In the genomic region with DNA sequence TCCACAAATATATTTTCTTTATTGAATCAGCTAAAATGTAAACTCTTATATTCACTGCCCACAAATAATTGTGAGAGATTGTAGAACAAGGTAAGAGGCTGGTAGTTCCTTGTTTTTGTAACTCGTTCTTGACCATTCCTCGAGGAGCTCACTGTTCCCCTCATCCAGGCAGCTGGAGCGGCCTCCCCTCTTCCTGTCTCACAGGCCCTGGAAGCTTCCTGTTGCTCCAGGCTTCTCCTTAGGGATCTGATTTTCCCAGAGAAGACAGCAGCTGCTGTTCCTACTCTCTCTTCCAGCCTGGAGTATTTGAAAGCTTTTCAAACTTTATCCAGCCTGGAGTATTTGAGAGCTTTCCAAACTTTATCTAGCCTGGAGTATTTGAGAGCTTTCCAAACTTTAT, we compare ENCODE assay signal across 2 cellular contexts.
TF ChIP-seq lines count a peak whose summit lies in the region.

No MANE protein-coding gene starts in this region.

TF ChIP-seq in liver, 16 proteins besides CTCF, POLR2A, EP300 and RAD21 (continued from another document):
- TF ChIP-seq, protein P1, sequence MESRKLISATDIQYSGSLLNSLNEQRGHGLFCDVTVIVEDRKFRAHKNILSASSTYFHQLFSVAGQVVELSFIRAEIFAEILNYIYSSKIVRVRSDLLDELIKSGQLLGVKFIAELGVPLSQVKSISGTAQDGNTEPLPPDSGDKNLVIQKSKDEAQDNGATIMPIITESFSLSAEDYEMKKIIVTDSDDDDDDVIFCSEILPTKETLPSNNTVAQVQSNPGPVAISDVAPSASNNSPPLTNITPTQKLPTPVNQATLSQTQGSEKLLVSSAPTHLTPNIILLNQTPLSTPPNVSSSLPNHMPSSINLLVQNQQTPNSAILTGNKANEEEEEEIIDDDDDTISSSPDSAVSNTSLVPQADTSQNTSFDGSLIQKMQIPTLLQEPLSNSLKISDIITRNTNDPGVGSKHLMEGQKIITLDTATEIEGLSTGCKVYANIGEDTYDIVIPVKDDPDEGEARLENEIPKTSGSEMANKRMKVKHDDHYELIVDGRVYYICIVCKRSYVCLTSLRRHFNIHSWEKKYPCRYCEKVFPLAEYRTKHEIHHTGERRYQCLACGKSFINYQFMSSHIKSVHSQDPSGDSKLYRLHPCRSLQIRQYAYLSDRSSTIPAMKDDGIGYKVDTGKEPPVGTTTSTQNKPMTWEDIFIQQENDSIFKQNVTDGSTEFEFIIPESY (IDR thresholded peaks at IDR 0.05): no peak
- TF ChIP-seq, protein P2, sequence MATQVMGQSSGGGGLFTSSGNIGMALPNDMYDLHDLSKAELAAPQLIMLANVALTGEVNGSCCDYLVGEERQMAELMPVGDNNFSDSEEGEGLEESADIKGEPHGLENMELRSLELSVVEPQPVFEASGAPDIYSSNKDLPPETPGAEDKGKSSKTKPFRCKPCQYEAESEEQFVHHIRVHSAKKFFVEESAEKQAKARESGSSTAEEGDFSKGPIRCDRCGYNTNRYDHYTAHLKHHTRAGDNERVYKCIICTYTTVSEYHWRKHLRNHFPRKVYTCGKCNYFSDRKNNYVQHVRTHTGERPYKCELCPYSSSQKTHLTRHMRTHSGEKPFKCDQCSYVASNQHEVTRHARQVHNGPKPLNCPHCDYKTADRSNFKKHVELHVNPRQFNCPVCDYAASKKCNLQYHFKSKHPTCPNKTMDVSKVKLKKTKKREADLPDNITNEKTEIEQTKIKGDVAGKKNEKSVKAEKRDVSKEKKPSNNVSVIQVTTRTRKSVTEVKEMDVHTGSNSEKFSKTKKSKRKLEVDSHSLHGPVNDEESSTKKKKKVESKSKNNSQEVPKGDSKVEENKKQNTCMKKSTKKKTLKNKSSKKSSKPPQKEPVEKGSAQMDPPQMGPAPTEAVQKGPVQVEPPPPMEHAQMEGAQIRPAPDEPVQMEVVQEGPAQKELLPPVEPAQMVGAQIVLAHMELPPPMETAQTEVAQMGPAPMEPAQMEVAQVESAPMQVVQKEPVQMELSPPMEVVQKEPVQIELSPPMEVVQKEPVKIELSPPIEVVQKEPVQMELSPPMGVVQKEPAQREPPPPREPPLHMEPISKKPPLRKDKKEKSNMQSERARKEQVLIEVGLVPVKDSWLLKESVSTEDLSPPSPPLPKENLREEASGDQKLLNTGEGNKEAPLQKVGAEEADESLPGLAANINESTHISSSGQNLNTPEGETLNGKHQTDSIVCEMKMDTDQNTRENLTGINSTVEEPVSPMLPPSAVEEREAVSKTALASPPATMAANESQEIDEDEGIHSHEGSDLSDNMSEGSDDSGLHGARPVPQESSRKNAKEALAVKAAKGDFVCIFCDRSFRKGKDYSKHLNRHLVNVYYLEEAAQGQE (IDR thresholded peaks at IDR 0.05): no peak
- TF ChIP-seq, protein P3, sequence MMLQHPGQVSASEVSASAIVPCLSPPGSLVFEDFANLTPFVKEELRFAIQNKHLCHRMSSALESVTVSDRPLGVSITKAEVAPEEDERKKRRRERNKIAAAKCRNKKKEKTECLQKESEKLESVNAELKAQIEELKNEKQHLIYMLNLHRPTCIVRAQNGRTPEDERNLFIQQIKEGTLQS (IDR thresholded peaks at IDR 0.05): no peak
TF ChIP-seq in liver: peak in this region for 0.

TF ChIP-seq in HepG2, 621 proteins besides CTCF, POLR2A, EP300 and RAD21:
- TF ChIP-seq, protein P4, sequence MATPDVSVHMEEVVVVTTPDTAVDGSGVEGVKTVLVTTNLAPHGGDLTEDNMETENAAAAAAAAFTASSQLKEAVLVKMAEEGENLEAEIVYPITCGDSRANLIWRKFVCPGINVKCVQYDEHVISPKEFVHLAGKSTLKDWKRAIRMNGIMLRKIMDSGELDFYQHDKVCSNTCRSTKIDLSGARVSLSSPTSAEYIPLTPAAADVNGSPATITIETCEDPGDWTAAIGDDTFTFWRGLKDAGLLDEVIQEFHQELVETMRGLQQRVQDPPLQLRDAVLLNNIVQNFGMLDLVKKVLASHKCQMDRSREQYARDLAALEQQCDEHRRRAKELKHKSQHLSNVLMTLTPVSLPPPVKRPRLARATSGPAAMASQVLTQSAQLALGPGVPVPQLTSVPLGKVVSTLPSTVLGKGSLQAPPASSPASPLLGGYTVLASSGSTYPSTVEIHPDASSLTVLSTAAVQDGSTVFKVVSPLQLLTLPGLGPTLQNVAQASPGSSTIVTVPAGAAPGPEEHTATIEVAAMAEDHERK (CRISPR knock-in tag; IDR thresholded peaks at IDR 0.05; ENCODE audit: low read depth): no peak
- TF ChIP-seq HOXA9 (CRISPR knock-in tag; IDR thresholded peaks at IDR 0.05; ENCODE audit: borderline replicate concordance) (no peak), YY1 (IDR thresholded peaks at IDR 0.05; ENCODE audit: insufficient read depth, insufficient replicate concordance, low read depth, low read length) (no peak), GTF3A (CRISPR knock-in tag; conservative IDR thresholded peaks at IDR 0.05) (no peak), NFE2L1 (CRISPR knock-in tag; IDR thresholded peaks at IDR 0.05; ENCODE audit: borderline replicate concordance) (no peak), TCF12 (IDR thresholded peaks at IDR 0.05) (no peak), TCF12 (CRISPR knock-in tag; IDR thresholded peaks at IDR 0.05) (no peak), ZNF333 (CRISPR knock-in tag; IDR thresholded peaks at IDR 0.05; ENCODE audit: borderline replicate concordance) (no peak), FOXO1 (CRISPR knock-in tag; IDR thresholded peaks at IDR 0.05) (no peak), GTF2F1 (IDR thresholded peaks at IDR 0.05; ENCODE audit: low read length) (no peak), SNAI1 (CRISPR knock-in tag; IDR thresholded peaks at IDR 0.05; ENCODE audit: borderline replicate concordance) (no peak)
